27 cellular contexts compared by ENCODE assay signal in genomic region chr18:5464241-5464640, GRCh38.
A peak's percentile ranks its signal among the peaks of the same experiment; 100 is the strongest.
DNase-seq lines count a peak whose midpoint lies in the region; ATAC-seq and TF ChIP-seq lines count a peak whose summit lies in the region.
"Had no signal": no experiment of that assay in that cellular context is flagged by ENCODE, and none has a peak within 500 bp of the region (broad histone marks: within the 10 kb centered on the region; RNA-seq: fewer than 3 reads in every experiment).

No MANE protein-coding gene starts in this region.

- DNase-seq in AML-193 (lab: John Stamatoyannopoulos, UW) (peak; percentile 7 to 9), KBM-7 (peak; percentile 61), SIG-M5 treated with dmso at 0.1 percent for 504 hours (lab: John Stamatoyannopoulos, UW; ENCODE audit: unreplicated experiment) (peak; percentile 83), fibroblast of the aortic adventitia (ENCODE audit: low read depth) (peak; percentile 12), NCI-H2227 treated with DMSO at 0.1 percent for 48 hours (lab: John Stamatoyannopoulos, UW) (no peak), endodermal cell (no peak), dedifferentiated amniotic fluid mesenchymal stem cell (ENCODE audit: extremely low spot score) (no peak)
- DNase-seq: activated CD4-positive, alpha-beta T cell treated with anti-CD3 and anti-CD28 coated beads, Interleukin-2, amount 50 U/mL, for 48 hours; activated CD4-positive, CD25-positive, alpha-beta regulatory T cell treated with anti-CD3 and anti-CD28 coated beads, Interleukin-2, amount 50 U/mL, for 72 hours; activated T-cell treated with anti-CD3 and anti-CD28 coated beads, Interleukin-2, amount 50 U/mL, for 72 hours; Caco-2; cortex of kidney; DMS53; esophagus squamous epithelium; mammary epithelial cell; NCI-H1436 treated with DMSO at 0.1 percent for 48 hours; NCI-H2081 treated with DMSO at 0.1 percent for 48 hours; NCI-H774; ovary; SK-N-SH; stimulated activated CD4-positive, alpha-beta T cell treated with anti-CD3 and anti-CD28 coated beads, Interleukin-4, amount 100 ng/mL, for 24 hours; T-helper 17 cell; tibial artery had no signal

- no peaks in the 10 kb centered on the region for H3K27me3 ChIP-seq in endodermal cell (ENCODE audit: control insufficient read depth, insufficient read depth, low read length, poor library complexity, severe bottlenecking)
- H3K27me3 ChIP-seq: BLaER1, esophagus squamous epithelium, hepatocyte, ovary, tibial artery had no signal

- 67 to 91% methylated on average over 1 to 2 of the region's 2 CpGs for WGBS in endodermal cell (ENCODE audit: insufficient coverage in 1 of 2, insufficient read length in 1 of 2), 2 experiments

- H3K36me3 ChIP-seq in endodermal cell (ENCODE audit: control insufficient read depth, insufficient read depth, low read length) = no peaks in the 10 kb centered on the region
- H3K36me3 ChIP-seq: BLaER1, esophagus squamous epithelium, ovary, tibial artery had no signal

- H3K4me3 ChIP-seq in fibroblast of the aortic adventitia (ENCODE audit: low read depth, low read length) (no peak overlapping the region), endodermal cell (ENCODE audit: low read length) (no peak overlapping the region)
- H3K4me3 ChIP-seq: A549, BLaER1, esophagus squamous epithelium, hepatocyte, ovary, tibial artery had no signal

- H3K9ac ChIP-seq in endodermal cell (ENCODE audit: extremely low read depth, low read length, poor library complexity, severe bottlenecking) = no peak overlapping the region
- H3K9ac ChIP-seq: BLaER1, SK-N-SH had no signal

- no peak for ATAC-seq in GM18498 (IDR thresholded peaks at IDR 0.05; ENCODE audit: unreplicated experiment)
- ATAC-seq: A549; activated T-cell treated with anti-CD3 and anti-CD28 coated beads, Interleukin-2, amount 50 U/mL, for 72 hours; T-helper 17 cell had no signal

- in situ Hi-C loops in KBM-7 (cut with MboI; ENCODE audit: low pct_unique_long_range_greater_than_20kb, low sequenced_read_pairs) = no loop called here

- TF ChIP-seq CTCF in fibroblast of the aortic adventitia (IDR thresholded peaks at IDR 0.05; ENCODE audit: insufficient read depth, low read length) = no peak
- no peak for TF ChIP-seq CTCF in endodermal cell (conservative IDR thresholded peaks at IDR 0.05)

- H3K9me3 ChIP-seq in endodermal cell (ENCODE audit: control insufficient read depth, low read length) = no peaks in the 10 kb centered on the region
- H3K9me3 ChIP-seq: A549, BLaER1, Caco-2, esophagus squamous epithelium, ovary, SK-N-SH, tibial artery had no signal

- no peak overlapping the region for H3K27ac Mint-ChIP-seq in endodermal cell
- H3K27ac Mint-ChIP-seq: activated T-cell treated with anti-CD3 and anti-CD28 coated beads, Interleukin-2, amount 50 U/mL, for 72 hours; T-helper 17 cell had no signal

- no peaks in the 10 kb centered on the region for H3K4me1 Mint-ChIP-seq in endodermal cell
- H3K4me1 Mint-ChIP-seq: T-helper 17 cell had no signal

- H3K4me1 ChIP-seq in endodermal cell (ENCODE audit: control insufficient read depth, insufficient read depth, low read length) = no peaks in the 10 kb centered on the region
- H3K4me1 ChIP-seq: A549, BLaER1, Caco-2, tibial artery had no signal

- no peak overlapping the region for H3K4me3 Mint-ChIP-seq in endodermal cell
- H3K4me3 Mint-ChIP-seq: activated T-cell treated with anti-CD3 and anti-CD28 coated beads, Interleukin-2, amount 50 U/mL, for 72 hours; T-helper 17 cell had no signal

- H3K27me3 Mint-ChIP-seq in endodermal cell (ENCODE audit: insufficient read depth) = no peaks in the 10 kb centered on the region

- H3K27ac ChIP-seq in endodermal cell (ENCODE audit: low read depth, low read length) = no peak overlapping the region
- H3K27ac ChIP-seq: A549, BLaER1, hepatocyte, ovary, tibial artery had no signal

- H3K9me3 Mint-ChIP-seq in endodermal cell = no peaks in the 10 kb centered on the region
- H3K9me3 Mint-ChIP-seq: activated T-cell treated with anti-CD3 and anti-CD28 coated beads, Interleukin-2, amount 50 U/mL, for 72 hours had no signal

- H3K36me3 Mint-ChIP-seq in endodermal cell (ENCODE audit: low read depth) = peaks cover 5% of the 10 kb centered on the region

Comparison
In these comparisons a context has a peak if more than half of its experiments do, and no peak if none do; other contexts are left out.
1. DNase-seq: peak in AML-193 (2 of 2), KBM-7 (single experiment), SIG-M5 treated with dmso at 0.1 percent for 504 hours (single experiment) and fibroblast of the aortic adventitia (single experiment); none in NCI-H2227 treated with DMSO at 0.1 percent for 48 hours (single experiment), endodermal cell (single experiment) and dedifferentiated amniotic fluid mesenchymal stem cell (single experiment).